ENCODE assay signal across 24 cellular contexts in genomic region chr11:118138839-118139420, GRCh38. TPM values are rescaled to one million over a fixed set of nuclear protein-coding genes. Genes with fewer than 3 reads are reported as not detected.
A peak's percentile ranks its signal among the peaks of the same experiment; 100 is the strongest.
DNase-seq lines count a peak whose midpoint lies in the region; ATAC-seq and TF ChIP-seq lines count a peak whose summit lies in the region.
"Had no signal": no experiment of that assay in that cellular context is flagged by ENCODE, and none has a peak within 500 bp of the region (broad histone marks: within the 10 kb centered on the region; RNA-seq: fewer than 3 reads in every experiment).

No MANE protein-coding gene starts in this region.

- H2BK5ac ChIP-seq in neuronal stem cell (ENCODE audit: low read length): no peak overlapping the region

- no peak overlapping the region for H4K8ac ChIP-seq in neuronal stem cell (ENCODE audit: low read depth, low read length)

- H3K4me3 ChIP-seq in endodermal cell (ENCODE audit: low read length) (no peak overlapping the region), neuronal stem cell (ENCODE audit: low read length in 2 of 2) (no peak overlapping the region), left lung (no peak overlapping the region)
- H3K4me3 ChIP-seq: GM23248, HAP-1, MG63 had no signal

- no peaks in the 10 kb centered on the region for H3K9me3 Mint-ChIP-seq in endodermal cell
- H3K9me3 Mint-ChIP-seq in stimulated activated naive B cell treated with anti-CD40 and anti-IgM and Interleukin-4, amounts not matched to agents 10 μg/mL and 1 μg/mL and 100 μg/mL, for 72 hours: no peaks in the 10 kb centered on the region

- no peak overlapping the region for H3K4me3 Mint-ChIP-seq in endodermal cell
- no peak overlapping the region for H3K4me3 Mint-ChIP-seq in stimulated activated naive B cell treated with anti-CD40 and anti-IgM and Interleukin-4, amounts not matched to agents 10 μg/mL and 1 μg/mL and 100 μg/mL, for 72 hours

- H3K23ac ChIP-seq in neuronal stem cell (ENCODE audit: low read depth, low read length, poor library complexity): no peak overlapping the region

- H2AK5ac ChIP-seq in neuronal stem cell (ENCODE audit: low read depth, low read length): no peak overlapping the region

- no peaks in the 10 kb centered on the region for H3K79me1 ChIP-seq in neuronal stem cell (ENCODE audit: low read depth, low read length)

- H3K36me3 ChIP-seq in endodermal cell (ENCODE audit: control insufficient read depth, insufficient read depth, low read length) (no peaks in the 10 kb centered on the region), neuronal stem cell (replicated peaks in 1 of 2; ENCODE audit: control insufficient read depth in 2 of 2, insufficient read depth in 2 of 2, low read length in 2 of 2) (no peaks in the 10 kb centered on the region), left lung (no peaks in the 10 kb centered on the region)
- H3K36me3 ChIP-seq: HAP-1, MG63 had no signal

- no peak overlapping the region for H3K27ac Mint-ChIP-seq in endodermal cell
- peak overlapping the region; percentile 26 for H3K27ac Mint-ChIP-seq in stimulated activated naive B cell treated with anti-CD40 and anti-IgM and Interleukin-4, amounts not matched to agents 10 μg/mL and 1 μg/mL and 100 μg/mL, for 72 hours

- no peak overlapping the region for H3K14ac ChIP-seq in neuronal stem cell (ENCODE audit: low read length)

- TF ChIP-seq CTCF in endodermal cell (conservative IDR thresholded peaks at IDR 0.05) (peak; percentile 21), left lung (IDR thresholded peaks at IDR 0.05) (no peak)

- H3K4me2 ChIP-seq in neuronal stem cell (ENCODE audit: insufficient read depth, low read length, poor library complexity, severe bottlenecking): no peak overlapping the region

- no peak overlapping the region for H2BK120ac ChIP-seq in neuronal stem cell (ENCODE audit: low read depth, low read length)

- intact Hi-C loops in Right ventricle myocardium superior (cut with DNase I): no loop called here
- intact Hi-C loops in left cardiac atrium (cut with DNase I): no loop called here
- intact Hi-C loops in left lung (cut with DNase I): no loop called here

- DNase-seq in Right ventricle myocardium superior (peak; percentile 17), left cardiac atrium (no peak), endodermal cell (no peak), neuronal stem cell (ENCODE audit: low spot score) (no peak), left lung (no peak), NCI-H146 treated with DMSO at 0.1 percent for 48 hours (lab: John Stamatoyannopoulos, UW; ENCODE audit: unreplicated experiment) (no peak)
- no peak for DNase-seq in stimulated activated naive B cell treated with anti-CD40 and anti-IgM and Interleukin-4, amounts not matched to agents 10 μg/mL and 1 μg/mL and 100 μg/mL, for 72 hours
- DNase-seq in activated CD4-positive, alpha-beta T cell treated with anti-CD3 and anti-CD28 coated beads for 48 hours: no peak
- DNase-seq: 8988T, ACHN, Calu3, DMS79 treated with DMSO at 0.1 percent for 48 hours, IMR-90, KG1, MG63, NCI-H1694, NCI-H2029 treated with DMSO at 0.1 percent for 48 hours, NCI-H446 treated with DMSO at 0.1 percent for 48 hours, NCI-H526 treated with DMSO at 0.1 percent for 48 hours, SHP77 treated with DMSO at 0.1 percent for 48 hours had no signal

- WGBS in endodermal cell (ENCODE audit: insufficient coverage in 1 of 2, insufficient read length in 1 of 2), 2 experiments: 56 to 70% methylated on average over 3 to 10 of the region's 10 CpGs
- WGBS in neuronal stem cell (ENCODE audit: extremely low coverage in 2 of 2, insufficient read length in 2 of 2, insufficient replicate concordance in 1 of 2), 2 donors: no CpG with 5 or more reads among the region's 10 CpGs

- H2BK15ac ChIP-seq in neuronal stem cell (ENCODE audit: low read length): no peak overlapping the region

- H3K27me3 ChIP-seq in endodermal cell (ENCODE audit: control insufficient read depth, insufficient read depth, low read length, poor library complexity, severe bottlenecking): peaks cover 23% of the 10 kb centered on the region
- H3K27me3 ChIP-seq in neuronal stem cell (ENCODE audit: control insufficient read depth in 3 of 3, insufficient read depth in 3 of 3, low read depth in 1 of 3, low read length in 3 of 3): peaks cover 0 to 49% (median 0%) of the 10 kb centered on the region in 3 experiments
- peaks cover 0 to 41% of the 10 kb centered on the region in 2 donors for H3K27me3 ChIP-seq in left lung

- no peak overlapping the region for H2AFZ ChIP-seq in neuronal stem cell (ENCODE audit: low read length)
- H2AFZ ChIP-seq: GM23248 had no signal

- H3K4me1 ChIP-seq in endodermal cell (ENCODE audit: control insufficient read depth, insufficient read depth, low read length) (no peaks in the 10 kb centered on the region), neuronal stem cell (ENCODE audit: control insufficient read depth in 2 of 2, insufficient read depth in 1 of 2, low read depth in 1 of 2, low read length in 2 of 2) (peaks cover 0 to 4% of the 10 kb centered on the region in 2 donors), left lung (peaks cover 0 to 15% of the 10 kb centered on the region in 2 donors)
- H3K4me1 ChIP-seq: HAP-1 had no signal

- H3K9ac ChIP-seq in endodermal cell (ENCODE audit: extremely low read depth, low read length, poor library complexity, severe bottlenecking) (no peak overlapping the region), neuronal stem cell (ENCODE audit: low read depth, low read length, poor library complexity) (no peak overlapping the region)
- H3K9ac ChIP-seq: GM23248 had no signal

- peak overlapping the region; percentile 48 for H3K18ac ChIP-seq in neuronal stem cell (ENCODE audit: low read length)

- H3K36me3 Mint-ChIP-seq in endodermal cell (ENCODE audit: low read depth): no peaks in the 10 kb centered on the region
- H3K36me3 Mint-ChIP-seq in stimulated activated naive B cell treated with anti-CD40 and anti-IgM and Interleukin-4, amounts not matched to agents 10 μg/mL and 1 μg/mL and 100 μg/mL, for 72 hours: no peaks in the 10 kb centered on the region

- peaks cover 3% of the 10 kb centered on the region for H3K4me1 Mint-ChIP-seq in endodermal cell
- H3K4me1 Mint-ChIP-seq in stimulated activated naive B cell treated with anti-CD40 and anti-IgM and Interleukin-4, amounts not matched to agents 10 μg/mL and 1 μg/mL and 100 μg/mL, for 72 hours: peaks cover 0 to 3% of the 10 kb centered on the region in 2 donors

- no peak overlapping the region for H3K4ac ChIP-seq in neuronal stem cell (ENCODE audit: low read length)

- no peak for ATAC-seq in Right ventricle myocardium superior (ENCODE audit: poor library complexity)
- no peak for ATAC-seq in left cardiac atrium
- ATAC-seq in stimulated activated naive B cell treated with anti-CD40 and anti-IgM and Interleukin-4, amounts not matched to agents 10 μg/mL and 1 μg/mL and 100 μg/mL, for 72 hours (replicated peaks): no peak
- no peak for ATAC-seq in left lung

- H3K9me3 ChIP-seq in endodermal cell (ENCODE audit: control insufficient read depth, low read length) (no peaks in the 10 kb centered on the region), neuronal stem cell (replicated peaks in 1 of 2; ENCODE audit: control insufficient read depth in 2 of 2, insufficient read depth in 1 of 2, low read depth in 1 of 2, low read length in 2 of 2) (no peaks in the 10 kb centered on the region), left lung (no peaks in the 10 kb centered on the region)
- H3K9me3 ChIP-seq: HAP-1, MG63 had no signal

- no peak overlapping the region for H3K27ac ChIP-seq in endodermal cell (ENCODE audit: low read depth, low read length)
- no peak overlapping the region for H3K27ac ChIP-seq in neuronal stem cell (replicated peaks; ENCODE audit: low read length)
- no peak overlapping the region for H3K27ac ChIP-seq in left lung
- H3K27ac ChIP-seq: GM23248, RWPE1 had no signal

- no peak overlapping the region for H4K91ac ChIP-seq in neuronal stem cell (ENCODE audit: low read depth, low read length, poor library complexity)

- peaks cover 65% of the 10 kb centered on the region for H3K27me3 Mint-ChIP-seq in endodermal cell (ENCODE audit: insufficient read depth)
- peaks cover 59 to 72% of the 10 kb centered on the region in 2 donors for H3K27me3 Mint-ChIP-seq in stimulated activated naive B cell treated with anti-CD40 and anti-IgM and Interleukin-4, amounts not matched to agents 10 μg/mL and 1 μg/mL and 100 μg/mL, for 72 hours

- no peak overlapping the region for H2BK12ac ChIP-seq in neuronal stem cell (ENCODE audit: low read length)

RNA-seq across cellular contexts. Expression of gene SCN4B, which starts 13.7 kb away (rescaled TPM):
- total RNA-seq in Right ventricle myocardium superior (12.0 TPM), left cardiac atrium (10 to 100 TPM in 1 of 2 donors, 1 to 10 TPM in 1; 5.9 to 11.3 TPM), endodermal cell (under 1 TPM; 0.15 to 0.20 TPM), left lung (1 to 10 TPM; 2.2 to 4.7 TPM)
- polyA plus RNA-seq in endodermal cell (2013, experiment 1 of 2): 2.2 TPM
- polyA plus RNA-seq in endodermal cell (2013, experiment 2 of 2): 1.9 TPM
- polyA plus RNA-seq in neuronal stem cell (2013, experiment 1 of 2): 1.0 TPM
- polyA plus RNA-seq in neuronal stem cell (2013, experiment 2 of 2): 0.97 TPM
- total RNA-seq: Calu3, GM23248 had no signal
- polyA plus RNA-seq: GM23248 had no signal

RNA-seq across cellular contexts. Expression of gene SCN2B, which starts 37.5 kb away (rescaled TPM):
- 17.6 TPM for total RNA-seq in Right ventricle myocardium superior
- total RNA-seq in left cardiac atrium: 10 to 100 TPM in 1 of 2 donors, 1 to 10 TPM in 1; 3.3 to 10.1 TPM
- under 1 TPM; 0.11 to 0.20 TPM for total RNA-seq in endodermal cell
- polyA plus RNA-seq in endodermal cell (2013, experiment 1 of 2): 0.32 TPM
- polyA plus RNA-seq in endodermal cell (2013, experiment 2 of 2): 0.17 TPM
- 0.14 TPM for polyA plus RNA-seq in neuronal stem cell (2013, experiment 1 of 2)
- polyA plus RNA-seq in neuronal stem cell (2013, experiment 2 of 2): 0.14 TPM
- 1 to 10 TPM; 1.0 to 4.1 TPM for total RNA-seq in left lung
- total RNA-seq: Calu3, GM23248 had no signal
- polyA plus RNA-seq: BJ, GM23248 had no signal

RNA-seq across cellular contexts. Expression of gene SMIM35, which starts 52.2 kb away (rescaled TPM):
- total RNA-seq in Right ventricle myocardium superior: not detected
- not detected for total RNA-seq in left cardiac atrium
- total RNA-seq in endodermal cell: not detected
- not detected for polyA plus RNA-seq in endodermal cell (2013, experiment 1 of 2)
- polyA plus RNA-seq in endodermal cell (2013, experiment 2 of 2): not detected
- polyA plus RNA-seq in neuronal stem cell (2013, experiment 1 of 2): not detected
- not detected for polyA plus RNA-seq in neuronal stem cell (2013, experiment 2 of 2)
- not detected for total RNA-seq in left lung
- total RNA-seq: Calu3, GM23248, IMR-90 had no signal
- polyA plus RNA-seq: BJ, GM23248, IMR-90 had no signal
